ENCODE assay signal across 17 cellular contexts in the genomic region with DNA sequence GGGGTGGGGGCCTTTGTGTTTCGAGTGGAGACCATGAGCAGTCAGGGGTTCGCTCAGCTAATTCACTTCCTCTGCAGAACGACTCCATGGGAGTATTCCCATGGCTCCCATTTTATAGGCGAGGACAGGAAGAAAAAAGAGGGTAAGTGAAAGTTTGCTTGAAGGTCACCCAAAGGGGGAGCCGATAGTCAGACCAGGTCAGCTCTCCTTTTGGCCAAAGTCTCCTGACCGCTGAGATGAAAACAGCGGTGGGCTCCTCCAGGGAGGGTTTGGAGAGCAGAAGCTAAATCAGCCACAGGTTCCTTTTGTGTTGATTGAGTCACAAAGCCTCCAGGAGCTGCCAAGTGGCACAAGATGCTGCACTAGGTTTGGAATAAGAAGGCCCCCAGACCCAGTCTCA. TPM values are rescaled to one million over a fixed set of nuclear protein-coding genes. Genes with fewer than 3 reads are reported as not detected.
DNase-seq lines count a peak whose midpoint lies in the region; ATAC-seq, FAIRE-seq and TF ChIP-seq lines count a peak whose summit lies in the region.
"Had no signal": no experiment of that assay in that cellular context is flagged by ENCODE, and none has a peak within 500 bp of the region (broad histone marks: within the 10 kb centered on the region; RNA-seq: fewer than 3 reads in every experiment).

No MANE protein-coding gene starts in this region.

- H4K20me1 ChIP-seq in IMR-90 (ENCODE audit: insufficient read depth, low read length) (no peaks in the 10 kb centered on the region), H1 (replicated peaks in 1 of 2; ENCODE audit: control insufficient read depth in 1 of 2, insufficient read depth in 2 of 2, low read length in 2 of 2) (no peaks in the 10 kb centered on the region), HepG2 (ENCODE audit: insufficient read depth, low read length) (no peaks in the 10 kb centered on the region)

- H2BK20ac ChIP-seq in IMR-90 (ENCODE audit: low read depth, low read length) (no peak overlapping the region), H1 (ENCODE audit: low read length) (no peak overlapping the region)

- H3K36me3 ChIP-seq in Caco-2 (ENCODE audit: control insufficient read depth, insufficient read depth, low read length) (no peaks in the 10 kb centered on the region), IMR-90 (ENCODE audit: control insufficient read depth, insufficient read depth, low read length) (no peaks in the 10 kb centered on the region), H1 (ENCODE audit: control insufficient read depth in 2 of 4, insufficient read depth in 4 of 4, low read length in 3 of 4) (no peaks in the 10 kb centered on the region), HepG2 (replicated peaks in 1 of 2; ENCODE audit: control insufficient read depth in 1 of 2, insufficient read depth in 2 of 2, low read length in 2 of 2) (no peaks in the 10 kb centered on the region)
- H3K36me3 ChIP-seq: adrenal gland had no signal

- H3K56ac ChIP-seq in IMR-90 (ENCODE audit: extremely low read depth, insufficient read depth, low read length) (no peak overlapping the region; the same call in 1 of the 2 replicates), H1 (replicated peaks; ENCODE audit: insufficient read length, low read depth, low read length) (no peak overlapping the region)

- intact Hi-C loops in Caco-2 (cut with micrococcal nuclease; ENCODE audit: unreplicated experiment), result no loop called here
- intact Hi-C loops in IMR-90 (cut with micrococcal nuclease), result no loop called here
- intact Hi-C loops in HepG2 (cut with micrococcal nuclease; ENCODE audit: unreplicated experiment), result no loop called here

- H2BK120ac ChIP-seq in IMR-90 (ENCODE audit: low read depth, low read length), result no peak overlapping the region
- no peak overlapping the region for H2BK120ac ChIP-seq in H1 (replicated peaks; ENCODE audit: low read depth, low read length)

- no peak overlapping the region for H3K9ac ChIP-seq in IMR-90 (ENCODE audit: low read depth, low read length)
- H3K9ac ChIP-seq in H1 (replicated peaks in 1 of 4; ENCODE audit: extremely low read depth in 1 of 4, low read depth in 3 of 4, low read length in 3 of 4), result no peak overlapping the region
- H3K9ac ChIP-seq in HepG2 (ENCODE audit: insufficient read depth, low read depth, low read length), result no peak overlapping the region

- BruUV-seq in Caco-2 (replicated peaks; lab: Mats Ljungman, UMichigan) (no TSS peak), IMR-90 (replicated peaks; lab: Mats Ljungman, UMichigan) (no TSS peak), HepG2 (replicated peaks; lab: Mats Ljungman, UMichigan) (no TSS peak)

- H3K4me3 Mint-ChIP-seq in Caco-2 (ENCODE audit: unreplicated experiment), result no peak overlapping the region
- H3K4me3 Mint-ChIP-seq: stimulated activated effector memory CD8-positive, alpha-beta T cell treated with anti-CD3 and anti-CD28 coated beads, Interleukin-12 subunit alpha, Interleukin-12 subunit beta, amount 100 ng/mL, for 72 hours had no signal

- TF ChIP-seq EP300 in H1 (IDR thresholded peaks at IDR 0.05; ENCODE audit: borderline replicate concordance in 1 of 2, low read depth in 2 of 2, low read length in 2 of 2) (no peak), HepG2 (IDR thresholded peaks at IDR 0.05; ENCODE audit: low read depth in 2 of 2, low read length in 2 of 2) (no peak), HepG2 (CRISPR knock-in tag; IDR thresholded peaks at IDR 0.05; ENCODE audit: borderline replicate concordance) (no peak)

- H4K8ac ChIP-seq in IMR-90 (ENCODE audit: low read depth in 2 of 2, low read length in 2 of 2), result no peak overlapping the region
- no peak overlapping the region for H4K8ac ChIP-seq in H1 (ENCODE audit: extremely low read depth, insufficient read depth, low read length)

- no peak for ATAC-seq in IMR-90 (ENCODE audit: low read depth)
- no peak; the same call in 1 of the 3 replicates for ATAC-seq in HepG2
- ATAC-seq in HG03108 (IDR thresholded peaks at IDR 0.05; ENCODE audit: unreplicated experiment), result no peak
- no peak for ATAC-seq in GM21381 (IDR thresholded peaks at IDR 0.05; ENCODE audit: unreplicated experiment)
- ATAC-seq: stimulated activated effector memory CD8-positive, alpha-beta T cell treated with anti-CD3 and anti-CD28 coated beads, Interleukin-12 subunit alpha, Interleukin-12 subunit beta, amount 100 ng/mL, for 72 hours had no signal

- no peaks in the 10 kb centered on the region for H3K27me3 Mint-ChIP-seq in Caco-2 (ENCODE audit: insufficient read depth, unreplicated experiment)

- H3K27ac ChIP-seq in IMR-90 (ENCODE audit: insufficient read depth, low read length) (no peak overlapping the region), H1 (ENCODE audit: low read depth, low read length) (no peak overlapping the region; the same call in 1 of the 2 replicates), HepG2 (ENCODE audit: extremely low read length, insufficient read depth, low read length) (no peak overlapping the region)

- H4K91ac ChIP-seq in IMR-90 (ENCODE audit: insufficient read depth, low read depth, low read length), result no peak overlapping the region
- peak overlapping the region; percentile 49 for H4K91ac ChIP-seq in H1 (replicated peaks; ENCODE audit: insufficient read length, low read length)

- no peak for TF ChIP-seq CTCF in Caco-2 (IDR thresholded peaks at IDR 0.05; ENCODE audit: insufficient read depth in 1 of 2, low read depth in 1 of 2, low read length in 1 of 2, severe bottlenecking in 1 of 2, unreplicated experiment in 1 of 2)
- no peak for TF ChIP-seq CTCF in IMR-90 (conservative IDR thresholded peaks at IDR 0.05; ENCODE audit: low read depth, low read length)
- no peak for TF ChIP-seq CTCF in H1 (IDR thresholded peaks at IDR 0.05; ENCODE audit: control extremely low read depth in 1 of 3, insufficient read depth in 1 of 3, low read depth in 1 of 3, low read length in 3 of 3)
- TF ChIP-seq CTCF in HepG2 (CRISPR knock-in tag; IDR thresholded peaks at IDR 0.05), result no peak

- peaks cover 13% of the 10 kb centered on the region for H3K4me1 Mint-ChIP-seq in Caco-2 (ENCODE audit: low read depth, unreplicated experiment)

- DNase-seq in Caco-2, result peak; percentile 47 to 63
- no peak for DNase-seq in IMR-90
- peak; percentile 15 to 60 for DNase-seq in H1 (ENCODE audit: low read depth in 1 of 2, low spot score in 2 of 2)
- no peak for DNase-seq in HepG2 (ENCODE audit: low spot score)
- no peak for DNase-seq in MV-4-11 (lab: John Stamatoyannopoulos, UW)
- no peak for DNase-seq in stimulated activated naive CD4-positive, alpha-beta T cell treated with Interleukin-2 at 50 U/mL for 16 hours (lab: John Stamatoyannopoulos, UW)
- DNase-seq: activated T-cell treated with anti-CD3 and anti-CD28 coated beads, Interleukin-2, amount 50 U/mL, for 48 hours; AML-193; cortex of kidney; naive B cell; NCI-H1048; stimulated activated CD4-positive, alpha-beta T cell treated with anti-CD3 and anti-CD28 coated beads, Interleukin-4, amount 100 ng/mL, for 1 hour had no signal

- H3K79me2 ChIP-seq in H1 (ENCODE audit: control insufficient read depth in 1 of 2, insufficient read depth in 2 of 2, low read length in 2 of 2), result no peaks in the 10 kb centered on the region
- no peaks in the 10 kb centered on the region for H3K79me2 ChIP-seq in HepG2 (ENCODE audit: insufficient read depth, low read length)

- peaks cover 8% of the 10 kb centered on the region for H3K9me1 ChIP-seq in IMR-90 (ENCODE audit: insufficient read depth, low read length)

- H2BK5ac ChIP-seq in IMR-90 (ENCODE audit: low read depth, low read length, poor library complexity, severe bottlenecking) (no peak overlapping the region), H1 (ENCODE audit: low read depth, low read length) (no peak overlapping the region)

- no peak overlapping the region for H2BK12ac ChIP-seq in H1 (ENCODE audit: low read depth, low read length)

- H3K14ac ChIP-seq in IMR-90 (replicated peaks; ENCODE audit: low read depth, low read length), result no peak overlapping the region
- H3K14ac ChIP-seq in H1 (ENCODE audit: insufficient read length), result no peak overlapping the region

- H3K23ac ChIP-seq in IMR-90 (ENCODE audit: low read depth, low read length), result no peak overlapping the region
- H3K23ac ChIP-seq in H1 (ENCODE audit: insufficient read length), result no peak overlapping the region

- FAIRE-seq in H1 (lab: Jason Lieb, UNC), result no peak
- FAIRE-seq in HepG2 (lab: Jason Lieb, UNC), result no peak

- WGBS in IMR-90 (ENCODE audit: extremely low coverage in 2 of 2, insufficient read length in 1 of 2), 2 experiments, result 67% methylated on average over 3 of the region's 7 CpGs; no CpG with 5 or more reads in 1 of the 2 experiments
- 37% methylated on average over 7 of the region's 7 CpGs; no CpG with 5 or more reads in 1 of the 2 experiments for WGBS in H1 (ENCODE audit: extremely low coverage in 1 of 2, insufficient coverage in 1 of 2, insufficient read length in 1 of 2, insufficient replicate concordance in 2 of 2, low coverage in 1 of 2, low lambda C conversion rate in 2 of 2, missing lambda C conversion rate in 1 of 2), 2 experiments
- 18% methylated on average over 5 of the region's 7 CpGs for WGBS in HepG2 (ENCODE audit: low lambda C conversion rate)

- TF ChIP-seq RAD21 in IMR-90 (IDR thresholded peaks at IDR 0.05; ENCODE audit: low read length) (no peak), H1 (IDR thresholded peaks at IDR 0.05 in 1 of 2, conservative IDR thresholded peaks at IDR 0.05 in 1 of 2; ENCODE audit: low read depth in 2 of 2, low read length in 2 of 2) (peak; percentile 2 to 13; a peak in 2 of 4 replicates), HepG2 (CRISPR knock-in tag; IDR thresholded peaks at IDR 0.05) (no peak)

- CTCF ChIA-PET in Caco-2 (lab: Charles Lee) (interaction anchor here (0.7 to 1.1 kb wide), 3 partner anchors 108 to 111 kb away, joined by 3 to 7 read pairs (median 3); no protein-coding TSS in a partner anchor), IMR-90 (lab: Yijun Ruan, JAX) (interaction anchor here (1.2 kb wide), 1 partner anchor 47 kb away, joined by 3 read pairs; no protein-coding TSS in a partner anchor), H1 (lab: Charles Lee; ENCODE audit: partially characterized antibody) (interaction anchor here (0.6 to 2.1 kb wide), 9 partner anchors 9 to 459 kb away, joined by 3 to 7 read pairs (median 4); no protein-coding TSS in a partner anchor), HepG2 (lab: Yijun Ruan, JAX; ENCODE audit: low intra/inter-chr PET ratio, low total read pairs) (no interaction called here)

- TF ChIP-seq POLR2A in IMR-90 (IDR thresholded peaks at IDR 0.05; ENCODE audit: low read depth, low read length) (no peak), H1 (IDR thresholded peaks at IDR 0.05; ENCODE audit: control extremely low read depth in 1 of 2, low read depth in 2 of 2, low read length in 2 of 2) (no peak), HepG2 (IDR thresholded peaks at IDR 0.05; ENCODE audit: insufficient read depth in 1 of 2, low read depth in 2 of 2, low read length in 2 of 2) (no peak)

- H2AK5ac ChIP-seq in IMR-90 (ENCODE audit: low read depth, low read length), result no peak overlapping the region
- no peak overlapping the region for H2AK5ac ChIP-seq in H1 (ENCODE audit: low read depth, low read length)

- H3K27ac Mint-ChIP-seq in Caco-2 (ENCODE audit: unreplicated experiment), result peak overlapping the region; percentile 58
- H3K27ac Mint-ChIP-seq: naive B cell had no signal

- H3K18ac ChIP-seq in IMR-90 (ENCODE audit: low read depth, low read length) (no peak overlapping the region), H1 (ENCODE audit: extremely low read depth, low read length) (0 out of 2 replicates have a peak overlapping the region, but pooled peaks have one; percentile 75)

- H3K9me3 Mint-ChIP-seq in Caco-2 (ENCODE audit: unreplicated experiment), result peaks cover 12% of the 10 kb centered on the region
- H3K9me3 Mint-ChIP-seq: stimulated activated effector memory CD8-positive, alpha-beta T cell treated with anti-CD3 and anti-CD28 coated beads, Interleukin-12 subunit alpha, Interleukin-12 subunit beta, amount 100 ng/mL, for 72 hours had no signal

- POLR2A ChIA-PET in Caco-2 (lab: Charles Lee), result interaction anchor here (0.5 kb wide), 1 partner anchor 106 kb away, joined by 4 read pairs; no protein-coding TSS in a partner anchor
- POLR2A ChIA-PET in IMR-90 (lab: Charles Lee; ENCODE audit: unreplicated experiment), result no interaction called here
- POLR2A ChIA-PET in H1 (lab: Charles Lee; ENCODE audit: partially characterized antibody), result interaction anchor here (0.6 to 1.1 kb wide), 2 partner anchors 23 to 423 kb away, joined by 3 to 4 read pairs; no protein-coding TSS in a partner anchor
- POLR2A ChIA-PET in HepG2 (lab: Yijun Ruan, JAX), result no interaction called here

- in situ Hi-C loops in IMR-90 (cut with MboI; ENCODE audit: low sequenced_read_pairs), result no loop called here
- in situ Hi-C loops in HepG2 (cut with HindIII; ENCODE audit: extremely low pct_ligation_motif_present, low pct_unique_long_range_greater_than_20kb), result no loop called here

- no peak overlapping the region for H3K4me3 ChIP-seq in Caco-2 (ENCODE audit: low read depth, low read length)
- H3K4me3 ChIP-seq in IMR-90 (ENCODE audit: insufficient read depth, low read depth, low read length), result no peak overlapping the region
- peak overlapping the region; percentile 1 to 52 (median 26); a peak in 7 of 8 replicates for H3K4me3 ChIP-seq in H1 (ENCODE audit: extremely low read depth in 1 of 4, insufficient read depth in 2 of 4, low read depth in 3 of 4, low read length in 4 of 4)
- peak overlapping the region in 1 of 3 experiments; percentile 10; a peak in 1 of 6 replicates for H3K4me3 ChIP-seq in HepG2 (replicated peaks in 1 of 3; ENCODE audit: insufficient read depth in 1 of 3, low read depth in 2 of 3, low read length in 3 of 3)
- H3K4me3 ChIP-seq: adrenal gland had no signal

- H3K79me1 ChIP-seq in IMR-90 (ENCODE audit: low read depth in 1 of 2, low read length in 2 of 2), result no peaks in the 10 kb centered on the region
- H3K79me1 ChIP-seq in H1 (ENCODE audit: low read depth, low read length), result no peaks in the 10 kb centered on the region

- H3K27me3 ChIP-seq in Caco-2 (replicated peaks; ENCODE audit: control insufficient read depth, insufficient read depth, low read length) (no peaks in the 10 kb centered on the region), IMR-90 (ENCODE audit: control insufficient read depth, insufficient read depth, low read length) (peaks cover 5% of the 10 kb centered on the region), H1 (replicated peaks in 1 of 4; ENCODE audit: control insufficient read depth in 3 of 4, extremely low read depth in 1 of 4, insufficient read depth in 3 of 4, low read length in 3 of 4) (peaks cover 0 to under 1% (median 0%) of the 10 kb centered on the region in 4 experiments; a peak in 1 of 7 replicates), HepG2 (ENCODE audit: control insufficient read depth in 1 of 2, insufficient read depth in 2 of 2, low read length in 2 of 2) (peaks cover 0 to 9% of the 10 kb centered on the region in 2 experiments; a peak in 2 of 5 replicates)
- H3K27me3 ChIP-seq: adrenal gland had no signal

- H3K23me2 ChIP-seq in H1 (ENCODE audit: low read depth, low read length), result no peaks in the 10 kb centered on the region

- H3K4me1 ChIP-seq in Caco-2, result peaks cover 10% of the 10 kb centered on the region; the same call in 1 of the 2 replicates
- peaks cover 5% of the 10 kb centered on the region for H3K4me1 ChIP-seq in IMR-90 (ENCODE audit: control insufficient read depth, insufficient read depth, low read length)
- H3K4me1 ChIP-seq in H1 (replicated peaks in 1 of 4; ENCODE audit: control insufficient read depth in 3 of 4, insufficient read depth in 4 of 4, low read length in 3 of 4), result peaks cover 0 to 9% (median 1%) of the 10 kb centered on the region in 4 experiments; a peak in 3 of 7 replicates
- H3K4me1 ChIP-seq in HepG2 (ENCODE audit: insufficient read depth, low read length), result peaks cover 10% of the 10 kb centered on the region; the same call in 1 of the 2 replicates

- peaks cover 7% of the 10 kb centered on the region for H3K36me3 Mint-ChIP-seq in Caco-2 (ENCODE audit: insufficient read depth, unreplicated experiment)
- H3K36me3 Mint-ChIP-seq: naive B cell; stimulated activated effector memory CD8-positive, alpha-beta T cell treated with anti-CD3 and anti-CD28 coated beads, Interleukin-12 subunit alpha, Interleukin-12 subunit beta, amount 100 ng/mL, for 72 hours had no signal

- no peak overlapping the region for H2AK9ac ChIP-seq in IMR-90 (replicated peaks; ENCODE audit: low read depth, low read length, poor library complexity)

- no peak overlapping the region for H4K5ac ChIP-seq in IMR-90 (ENCODE audit: low read depth, low read length)
- no peak overlapping the region for H4K5ac ChIP-seq in H1 (ENCODE audit: insufficient read length, low read depth, low read length)

- H3K4me2 ChIP-seq in IMR-90 (ENCODE audit: low read depth, low read length) (no peak overlapping the region), H1 (ENCODE audit: insufficient read depth in 1 of 2, low read depth in 2 of 2, low read length in 2 of 2) (peak overlapping the region; percentile 51 to 53), HepG2 (ENCODE audit: low read depth, low read length) (peak overlapping the region; percentile 49; the same call in 1 of the 2 replicates)

- dilution Hi-C loops in IMR-90 (cut with HindIII; ENCODE audit: low sequenced_read_pairs, unreplicated experiment), result no loop called here

- H2AFZ ChIP-seq in IMR-90 (replicated peaks; ENCODE audit: low read length, poor library complexity), result peak overlapping the region; percentile 1
- H2AFZ ChIP-seq in H1 (ENCODE audit: low read length), result peak overlapping the region; percentile 98
- H2AFZ ChIP-seq in HepG2 (ENCODE audit: low read length), result no peak overlapping the region

- H2BK15ac ChIP-seq in IMR-90 (ENCODE audit: low read depth, low read length) (no peak overlapping the region), H1 (ENCODE audit: low read length) (no peak overlapping the region)

- H3K9me3 ChIP-seq in Caco-2 (peaks cover 16% of the 10 kb centered on the region), IMR-90 (ENCODE audit: control insufficient read depth, insufficient read depth, low read length) (no peaks in the 10 kb centered on the region; the same call in 1 of the 2 replicates), H1 (ENCODE audit: insufficient read depth in 2 of 2, low read depth in 1 of 2, low read length in 1 of 2) (no peaks in the 10 kb centered on the region), HepG2 (ENCODE audit: low read length) (no peaks in the 10 kb centered on the region; the same call in 1 of the 2 replicates)
- H3K9me3 ChIP-seq: adrenal gland had no signal

- H3K4ac ChIP-seq in IMR-90 (ENCODE audit: low read depth, low read length) (no peak overlapping the region), H1 (replicated peaks; ENCODE audit: insufficient read length, low read depth, low read length) (no peak overlapping the region)

RNA-seq across cellular contexts. Expression of a gene that starts 34.1 kb away (rescaled TPM):
- total RNA-seq in Caco-2 (2022) (not detected in 2 replicates), IMR-90 (2012; rRNA removed) (under 0.01 TPM in 1 of 2 replicates, not detected in the other), HepG2 (2016; rRNA removed; fragmentation: Illumina TruSeq; extraction: Trizol) (0.02 TPM in 1 of 2 replicates, not detected in the other)
- polyA plus RNA-seq in IMR-90 (2012; rRNA removed) (0.09 and 0.10 TPM in 2 replicates), H1 (2011; rRNA removed) (not detected in 2 replicates), HepG2 (2011; rRNA removed) (0.01 TPM in 1 of 2 replicates, not detected in the other)
- 0.03 TPM in 1 of 2 replicates, not detected in the other for polyA plus RNA-seq in IMR-90 (2012; cell fraction: cytosol; rRNA removed)
- polyA plus RNA-seq in IMR-90 (2012; cell fraction: nucleus; rRNA removed; ENCODE audit: low replicate concordance), result 0.06 TPM in 1 of 2 replicates, not detected in the other
- total RNA-seq in H1 (2021; fragmentation: NEBNext Ultra II Directional; extraction: Animal tissue kit (Norgen Biotek cat#: 25700)), result not detected in 2 replicates
- not detected for polyA plus RNA-seq in H1 (2011; cell fraction: cytosol; rRNA removed)
- not detected for polyA plus RNA-seq in H1 (2011; cell fraction: nucleus; rRNA removed)
- not detected in 4 replicates for polyA plus RNA-seq in H1 (2012, experiment 1 of 2)
- polyA plus RNA-seq in H1 (2012, experiment 2 of 2), result not detected
- polyA plus RNA-seq in H1 (2013, experiment 1 of 2), result not detected
- polyA plus RNA-seq in H1 (2013, experiment 2 of 2), result 0.04 TPM
- polyA minus RNA-seq in H1 (2011; rRNA and poly(A)+ RNA removed), result not detected in 2 replicates
- not detected for polyA minus RNA-seq in H1 (2011; cell fraction: cytosol; rRNA and poly(A)+ RNA removed)
- polyA minus RNA-seq in H1 (2011; cell fraction: nucleus; rRNA and poly(A)+ RNA removed), result 0.10 TPM
- not detected in 2 replicates for total RNA-seq in HepG2 (2016; cell fraction: cytosol; rRNA removed; fragmentation: Illumina TruSeq; extraction: Trizol; ENCODE audit: low read depth)
- total RNA-seq in HepG2 (2016; cell fraction: insoluble cytoplasmic fraction; rRNA removed; fragmentation: Illumina TruSeq; extraction: Trizol), result not detected in 2 replicates
- not detected in 2 replicates for total RNA-seq in HepG2 (2016; cell fraction: membrane; rRNA removed; fragmentation: Illumina TruSeq; extraction: Trizol)
- 0.09 TPM in 1 of 2 replicates, not detected in the other for total RNA-seq in HepG2 (2016; cell fraction: nucleus; rRNA removed; fragmentation: Illumina TruSeq; extraction: Trizol)
- not detected in 2 replicates for polyA plus RNA-seq in HepG2 (2011; cell fraction: cytosol; rRNA removed)
- polyA plus RNA-seq in HepG2 (2011; cell fraction: nucleus; rRNA removed), result not detected in 2 replicates
- polyA plus RNA-seq in HepG2 (2012), result 0.04 and 0.09 TPM in 2 replicates
- not detected in 2 replicates for polyA plus RNA-seq in HepG2 (2016; cell fraction: cytosol; fragmentation: Illumina TruSeq; extraction: Trizol; ENCODE audit: low read depth)
- not detected in 2 replicates for polyA plus RNA-seq in HepG2 (2016; cell fraction: insoluble cytoplasmic fraction; fragmentation: Illumina TruSeq; extraction: Trizol; ENCODE audit: low read depth)
- polyA plus RNA-seq in HepG2 (2016; cell fraction: membrane; fragmentation: Illumina TruSeq; extraction: Trizol; ENCODE audit: low read depth), result not detected in 2 replicates
- polyA plus RNA-seq in HepG2 (2016; cell fraction: nucleus; fragmentation: Illumina TruSeq; extraction: Trizol; ENCODE audit: insufficient read depth, low read depth), result 0.10 TPM in 1 of 2 replicates, not detected in the other
- not detected in 2 replicates for polyA minus RNA-seq in HepG2 (2011; rRNA and poly(A)+ RNA removed; ENCODE audit: low replicate concordance)
- not detected in 2 replicates for polyA minus RNA-seq in HepG2 (2011; cell fraction: cytosol; rRNA and poly(A)+ RNA removed)
- not detected in 2 replicates for polyA minus RNA-seq in HepG2 (2011; cell fraction: nucleus; rRNA and poly(A)+ RNA removed)
- total RNA-seq: ureter had no signal
- polyA plus RNA-seq: adrenal gland had no signal

Comparison
In these comparisons a context has a peak if more than half of its experiments do, and no peak if none do; other contexts are left out.
1. DNase-seq: peak in Caco-2 (2 of 2) and H1 (2 of 2); none in IMR-90 (single experiment), HepG2 (single experiment), MV-4-11 (single experiment) and stimulated activated naive CD4-positive, alpha-beta T cell treated with Interleukin-2 at 50 U/mL for 16 hours (single experiment).
2. H3K4me3 ChIP-seq: peak in H1 (4 of 4); none in Caco-2 (single experiment) and IMR-90 (single experiment).
3. POLR2A ChIA-PET loops: an anchor here in Caco-2 (0.5 kb wide) and H1 (0.6 to 1.1 kb wide); none called in IMR-90 and HepG2.